20 cellular contexts compared by ENCODE assay signal in genomic region chr16:86334062-86334461, GRCh38.
"Had no signal": no experiment of that assay in that cellular context is flagged by ENCODE, and none has a peak within 500 bp of the region (broad histone marks: within the 10 kb centered on the region; RNA-seq: fewer than 3 reads in every experiment).

No MANE protein-coding gene starts in this region.

- H3K9me3 Mint-ChIP-seq: naive thymus-derived CD8-positive, alpha-beta T cell; neural progenitor cell had no signal

- H3K27ac Mint-ChIP-seq: naive thymus-derived CD8-positive, alpha-beta T cell; neural progenitor cell had no signal

- H3K4me3 ChIP-seq: coronary artery, heart right ventricle, mucosa of descending colon, neural progenitor cell, ovary, right atrium auricular region, sigmoid colon, skin epidermis, suprapubic skin, tibial artery, upper lobe of right lung, vagina had no signal

- H2AFZ ChIP-seq: neural progenitor cell had no signal

- H3K36me3 Mint-ChIP-seq: neural progenitor cell had no signal

- H3K4me1 ChIP-seq: heart right ventricle, right atrium auricular region, sigmoid colon, suprapubic skin, tibial artery, upper lobe of right lung, vagina had no signal

- H3K9ac ChIP-seq: neural progenitor cell had no signal

- H3K36me3 ChIP-seq: heart right ventricle, neural progenitor cell, ovary, right atrium auricular region, sigmoid colon, suprapubic skin, tibial artery, upper lobe of right lung, vagina had no signal

- H3K4me1 Mint-ChIP-seq: neural progenitor cell had no signal

- H3K9me3 ChIP-seq: heart right ventricle, mucosa of descending colon, ovary, right atrium auricular region, sigmoid colon, suprapubic skin, tibial artery, upper lobe of right lung, vagina had no signal

- DNase-seq: effector CD4-positive, alpha-beta T cell; heart right ventricle; kidney; left cardiac atrium; mucosa of descending colon; nucleus accumbens; ovary; sigmoid colon; stimulated activated CD4-positive, alpha-beta T cell treated with anti-CD3 and anti-CD28 coated beads, Interleukin-12 subunit alpha, Interleukin-12 subunit beta, amount 100 ng/mL, for 4 hours; stimulated activated CD4-positive, alpha-beta T cell treated with anti-CD3 and anti-CD28 coated beads, Interleukin-2, amount 100 ng/mL, for 48 hours; stimulated activated naive CD4-positive, alpha-beta T cell treated with Interleukin-2 at 50 U/mL for 16 hours; tibial artery; upper lobe of right lung had no signal

- H3K4me2 ChIP-seq: neural progenitor cell had no signal

- H3K27me3 ChIP-seq: ovary, right atrium auricular region, sigmoid colon, upper lobe of right lung, vagina had no signal

- H3K4me3 Mint-ChIP-seq: naive thymus-derived CD8-positive, alpha-beta T cell; neural progenitor cell had no signal

- H3K27ac ChIP-seq: coronary artery, heart right ventricle, neural progenitor cell, ovary, right atrium auricular region, sigmoid colon, skin epidermis, suprapubic skin, tibial artery, upper lobe of right lung, vagina had no signal

- ATAC-seq: heart right ventricle; left cardiac atrium; mucosa of descending colon; naive thymus-derived CD8-positive, alpha-beta T cell; upper lobe of right lung had no signal
